ENCODE assay signal across 31 cellular contexts in genomic region chr5:152470167-152470566, GRCh38.
"Had no signal": no experiment of that assay in that cellular context is flagged by ENCODE, and none has a peak within 500 bp of the region (broad histone marks: within the 10 kb centered on the region; RNA-seq: fewer than 3 reads in every experiment).

No MANE protein-coding gene starts in this region.

- H3K9me3 Mint-ChIP-seq: activated CD4-positive, alpha-beta memory T cell treated with anti-CD3 and anti-CD28 coated beads, Interleukin-2, amount 10 ng/mL, durations not matched to agents 7 days and 5 days; activated naive CD4-positive, alpha-beta T cell treated with anti-CD3 and anti-CD28 coated beads, Interleukin-2, amount 10 ng/mL, durations not matched to agents 7 days and 5 days; activated naive CD8-positive, alpha-beta T cell treated with anti-CD3 and anti-CD28 coated beads, Interleukin-2, amount 50 U/mL, for 24 hours had no signal

- H3K4me1 Mint-ChIP-seq: activated CD4-positive, alpha-beta memory T cell treated with anti-CD3 and anti-CD28 coated beads, Interleukin-2, amount 10 ng/mL, durations not matched to agents 7 days and 5 days; activated naive CD4-positive, alpha-beta T cell treated with anti-CD3 and anti-CD28 coated beads, Interleukin-2, amount 10 ng/mL, durations not matched to agents 7 days and 5 days; activated naive CD8-positive, alpha-beta T cell treated with anti-CD3 and anti-CD28 coated beads, Interleukin-2, amount 50 U/mL, for 24 hours; brain had no signal

- H3K4me3 ChIP-seq: MG63, PC-9, SJCRH30, SK-N-MC had no signal

- H3K4me3 Mint-ChIP-seq: activated CD4-positive, alpha-beta memory T cell treated with anti-CD3 and anti-CD28 coated beads, Interleukin-2, amount 10 ng/mL, durations not matched to agents 7 days and 5 days; activated CD8-positive, alpha-beta memory T cell treated with anti-CD3 and anti-CD28 coated beads, Interleukin-2, amount 10 ng/mL, durations not matched to agents 7 days and 5 days; activated naive CD4-positive, alpha-beta T cell treated with anti-CD3 and anti-CD28 coated beads, Interleukin-2, amount 10 ng/mL, durations not matched to agents 7 days and 5 days; activated naive CD8-positive, alpha-beta T cell; activated naive CD8-positive, alpha-beta T cell treated with anti-CD3 and anti-CD28 coated beads, Interleukin-2, amount 50 U/mL, for 24 hours; brain had no signal

- H3K27ac ChIP-seq: PC-9, RWPE1, SJCRH30, SK-N-MC, WERI-Rb-1 had no signal

- ATAC-seq: activated CD8-positive, alpha-beta memory T cell treated with anti-CD3 and anti-CD28 coated beads, Interleukin-2, amount 10 ng/mL, durations not matched to agents 7 days and 5 days; activated naive CD8-positive, alpha-beta T cell treated with anti-CD3 and anti-CD28 coated beads, Interleukin-2, amount 50 U/mL, for 24 hours had no signal

- DNase-seq: activated CD4-positive, alpha-beta memory T cell treated with anti-CD3 and anti-CD28 coated beads, Interleukin-2, amount 10 ng/mL, durations not matched to agents 7 days and 5 days; activated CD4-positive, alpha-beta T cell treated with anti-CD3 and anti-CD28 coated beads for 1 hour; activated CD4-positive, alpha-beta T cell treated with anti-CD3 and anti-CD28 coated beads for 48 hours; activated CD4-positive, CD25-positive, alpha-beta regulatory T cell; activated CD8-positive, alpha-beta memory T cell treated with anti-CD3 and anti-CD28 coated beads for 24 hours; activated CD8-positive, alpha-beta memory T cell treated with anti-CD3 and anti-CD28 coated beads, Interleukin-2, amount 10 ng/mL, durations not matched to agents 7 days and 5 days; activated CD8-positive, alpha-beta memory T cell treated with anti-CD3 and anti-CD28 coated beads, Interleukin-2, amount 50 U/mL, for 48 hours; activated effector memory CD4-positive, alpha-beta T cell treated with Interleukin-2 at 50 U/mL for 16 hours; activated naive CD4-positive, alpha-beta T cell treated with anti-CD3 and anti-CD28 coated beads, Interleukin-2, amount 10 ng/mL, durations not matched to agents 7 days and 5 days; activated naive CD8-positive, alpha-beta T cell treated with anti-CD3 and anti-CD28 coated beads, Interleukin-2, amount 50 U/mL, for 24 hours; activated T-cell treated with anti-CD3 and anti-CD28 coated beads, Interleukin-2, amount 50 U/mL, for 48 hours; anterior cingulate cortex; central memory CD4-positive, alpha-beta T cell; Kasumi-1; KG1; MG63; NCI-H1092; NCI-H1436 treated with DMSO at 0.1 percent for 48 hours; NCI-H1694 treated with DMSO at 0.1 percent for 48 hours; NCI-H2029; NCI-H345; NCI-H524 treated with DMSO at 0.1 percent for 48 hours; PC-9; SHP77; SJCRH30; T1000; WERI-Rb-1 had no signal

- H3K27ac Mint-ChIP-seq: activated CD4-positive, alpha-beta memory T cell treated with anti-CD3 and anti-CD28 coated beads, Interleukin-2, amount 10 ng/mL, durations not matched to agents 7 days and 5 days; activated CD8-positive, alpha-beta memory T cell treated with anti-CD3 and anti-CD28 coated beads, Interleukin-2, amount 10 ng/mL, durations not matched to agents 7 days and 5 days; activated naive CD4-positive, alpha-beta T cell treated with anti-CD3 and anti-CD28 coated beads, Interleukin-2, amount 10 ng/mL, durations not matched to agents 7 days and 5 days; activated naive CD8-positive, alpha-beta T cell; activated naive CD8-positive, alpha-beta T cell treated with anti-CD3 and anti-CD28 coated beads, Interleukin-2, amount 50 U/mL, for 24 hours; brain had no signal

- H3K36me3 ChIP-seq: MG63, SJCRH30, WERI-Rb-1 had no signal

- H3K36me3 Mint-ChIP-seq: activated CD8-positive, alpha-beta memory T cell treated with anti-CD3 and anti-CD28 coated beads, Interleukin-2, amount 10 ng/mL, durations not matched to agents 7 days and 5 days; activated naive CD4-positive, alpha-beta T cell treated with anti-CD3 and anti-CD28 coated beads, Interleukin-2, amount 10 ng/mL, durations not matched to agents 7 days and 5 days; activated naive CD8-positive, alpha-beta T cell; brain had no signal

- H3K4me1 ChIP-seq: SJCRH30 had no signal

- H3K9me3 ChIP-seq: MG63, SJCRH30 had no signal
